In genomic region chr13:113307491-113307890, GRCh38 we compare ENCODE assay signal across 28 cellular contexts. TPM values are rescaled to one million over a fixed set of nuclear protein-coding genes. Genes with fewer than 3 reads are reported as not detected.
"Had no signal": no experiment of that assay in that cellular context is flagged by ENCODE, and none has a peak within 500 bp of the region (broad histone marks: within the 10 kb centered on the region; RNA-seq: fewer than 3 reads in every experiment).

No MANE protein-coding gene starts in this region.

- H3K27ac ChIP-seq: left lung, lower lobe of right lung, ovary, right atrium auricular region, right lobe of liver, tibial nerve, uterus had no signal

- FAIRE-seq: islet of Langerhans, kidney had no signal

- H3K27ac Mint-ChIP-seq: immature natural killer cell; naive thymus-derived CD8-positive, alpha-beta T cell; nephron; progenitor cell of endocrine pancreas; stimulated activated memory B cell treated with anti-CD40 and anti-IgM and Interleukin-4, amounts not matched to agents 10 μg/mL and 1 μg/mL and 100 μg/mL, for 72 hours; type B pancreatic cell had no signal

- H3K4me3 ChIP-seq: left lung, lower lobe of right lung, ovary, right atrium auricular region, right lobe of liver, smooth muscle cell, tibial nerve, uterus had no signal

- H3K9me3 ChIP-seq: left lung, lower lobe of right lung, ovary, right atrium auricular region, right lobe of liver, tibial nerve, uterus had no signal

- H3K4me1 ChIP-seq: left lung, lower lobe of right lung, uterus had no signal

- H3K36me3 ChIP-seq: ovary, uterus had no signal

- ATAC-seq: left colon; left lung; lower lobe of right lung; naive thymus-derived CD8-positive, alpha-beta T cell; right lobe of liver; stimulated activated memory B cell treated with anti-CD40 and anti-IgM and Interleukin-4, amounts not matched to agents 10 μg/mL and 1 μg/mL and 100 μg/mL, for 72 hours; stimulated activated naive CD8-positive, alpha-beta T cell treated with anti-CD3 and anti-CD28 coated beads, Interleukin-15, amount 100 ng/mL, for 72 hours had no signal

- H3K9me3 Mint-ChIP-seq: immature natural killer cell; naive thymus-derived CD8-positive, alpha-beta T cell; nephron; neural crest cell; stimulated activated memory B cell treated with anti-CD40 and anti-IgM and Interleukin-4, amounts not matched to agents 10 μg/mL and 1 μg/mL and 100 μg/mL, for 72 hours; stimulated activated naive CD8-positive, alpha-beta T cell treated with anti-CD3 and anti-CD28 coated beads, Interleukin-15, amount 100 ng/mL, for 72 hours; type B pancreatic cell had no signal

- H3K27me3 ChIP-seq: left lung, ovary, right atrium auricular region, right lobe of liver, tibial nerve, uterus had no signal

- H3K27me3 Mint-ChIP-seq: naive thymus-derived CD8-positive, alpha-beta T cell; progenitor cell of endocrine pancreas; stimulated activated memory B cell treated with anti-CD40 and anti-IgM and Interleukin-4, amounts not matched to agents 10 μg/mL and 1 μg/mL and 100 μg/mL, for 72 hours; stimulated activated naive CD8-positive, alpha-beta T cell treated with anti-CD3 and anti-CD28 coated beads, Interleukin-15, amount 100 ng/mL, for 72 hours; type B pancreatic cell had no signal

- H3K4me2 ChIP-seq: smooth muscle cell had no signal

- H3K4me1 Mint-ChIP-seq: nephron, neural crest cell had no signal

- H3K4me3 Mint-ChIP-seq: immature natural killer cell; naive thymus-derived CD8-positive, alpha-beta T cell; nephron; neural crest cell; stimulated activated memory B cell treated with anti-CD40 and anti-IgM and Interleukin-4, amounts not matched to agents 10 μg/mL and 1 μg/mL and 100 μg/mL, for 72 hours; stimulated activated naive CD8-positive, alpha-beta T cell treated with anti-CD3 and anti-CD28 coated beads, Interleukin-15, amount 100 ng/mL, for 72 hours; type B pancreatic cell had no signal

- DNase-seq: immature natural killer cell; kidney; left colon; left lung; lower lobe of right lung; mammary epithelial cell; mesenchymal stem cell; naive thymus-derived CD8-positive, alpha-beta T cell; nucleus accumbens; ovary; right lobe of liver; stimulated activated CD4-positive, alpha-beta T cell treated with anti-CD3 and anti-CD28 coated beads, Interleukin-1b, Interleukin-23, amount 100 ng/mL, for 48 hours; stimulated activated CD4-positive, alpha-beta T cell treated with anti-CD3 and anti-CD28 coated beads, Interleukin-2, amount 100 ng/mL, for 48 hours; stimulated activated CD4-positive, alpha-beta T cell treated with anti-CD3 and anti-CD28 coated beads, Interleukin-4, amount 100 ng/mL, for 4 hours; stimulated activated CD8-positive, alpha-beta memory T cell treated with anti-CD3 and anti-CD28 coated beads, Interleukin-4, amount 100 ng/mL, for 48 hours; stimulated activated naive CD4-positive, alpha-beta T cell treated with Interleukin-2 at 50 U/mL for 16 hours; stimulated activated naive CD8-positive, alpha-beta T cell treated with anti-CD3 and anti-CD28 coated beads, Interleukin-15, amount 100 ng/mL, for 72 hours; substantia nigra; uterus had no signal

RNA-seq across cellular contexts. Expression of gene GRTP1, which starts 56.4 kb away (rescaled TPM):
- total RNA-seq: naive thymus-derived CD8-positive, alpha-beta T cell had no signal
- polyA plus RNA-seq: naive thymus-derived CD8-positive, alpha-beta T cell had no signal
